In genomic region chr21:20617130-20617529, GRCh38 we compare ENCODE assay signal across 14 cellular contexts.
"Had no signal": no experiment of that assay in that cellular context is flagged by ENCODE, and none has a peak within 500 bp of the region (broad histone marks: within the 10 kb centered on the region; RNA-seq: fewer than 3 reads in every experiment).

No MANE protein-coding gene starts in this region.

- H3K36me3 ChIP-seq: adrenal gland, heart right ventricle, right lobe of liver, transverse colon had no signal

- H3K4me3 ChIP-seq: adrenal gland, coronary artery, heart right ventricle, psoas muscle, right lobe of liver, transverse colon had no signal

- ATAC-seq: heart right ventricle; left cardiac atrium; natural killer cell treated with Interleukin-12 subunit alpha and Interleukin-12 subunit beta and Interleukin-15 and Interleukin-18, amount 100 ng/mL, for 72 hours; psoas muscle; right lobe of liver; stimulated activated memory B cell treated with anti-CD40 and anti-IgM and Interleukin-4, amounts not matched to agents 10 μg/mL and 1 μg/mL and 100 μg/mL, for 72 hours; T-helper 17 cell had no signal

- DNase-seq: activated naive CD4-positive, alpha-beta T cell treated with anti-CD3 and anti-CD28 coated beads, Interleukin-2, amount 50 U/mL, for 16 hours; adrenal gland; effector CD4-positive, alpha-beta T cell; heart right ventricle; immature natural killer cell; left cardiac atrium; psoas muscle; right lobe of liver; stimulated activated CD4-positive, alpha-beta T cell treated with anti-CD3 and anti-CD28 coated beads, Interleukin-1b, Interleukin-23, amount 100 ng/mL, for 48 hours; T-helper 17 cell; transverse colon had no signal

- H3K4me1 ChIP-seq: adrenal gland, heart right ventricle, psoas muscle, right lobe of liver, transverse colon had no signal

- H3K9me3 ChIP-seq: heart right ventricle, psoas muscle, right lobe of liver, transverse colon had no signal
